ENCODE assay signal across 1 cellular context in genomic region chr20:51378171-51378928, GRCh38.
TF ChIP-seq lines count a peak whose summit lies in the region.

No MANE protein-coding gene starts in this region.

TF ChIP-seq in K562, 482 proteins besides CTCF, POLR2A, EP300 and RAD21 (continued from another document):
- TF ChIP-seq DLX4 (CRISPR knock-in tag; IDR thresholded peaks at IDR 0.05), result no peak
TF ChIP-seq in K562: peak in this region for 2.
